Comparison of ENCODE assay signal across 2 cellular contexts in genomic region chr2:159051656-159052055, GRCh38.
TF ChIP-seq lines count a peak whose summit lies in the region.

No MANE protein-coding gene starts in this region.

TF ChIP-seq in SK-N-SH, 30 proteins besides CTCF, POLR2A, EP300 and RAD21 (continued from another document):
- no peak for TF ChIP-seq REST (IDR thresholded peaks at IDR 0.05; ENCODE audit: low read depth, low read length)
- TF ChIP-seq, protein P1, sequence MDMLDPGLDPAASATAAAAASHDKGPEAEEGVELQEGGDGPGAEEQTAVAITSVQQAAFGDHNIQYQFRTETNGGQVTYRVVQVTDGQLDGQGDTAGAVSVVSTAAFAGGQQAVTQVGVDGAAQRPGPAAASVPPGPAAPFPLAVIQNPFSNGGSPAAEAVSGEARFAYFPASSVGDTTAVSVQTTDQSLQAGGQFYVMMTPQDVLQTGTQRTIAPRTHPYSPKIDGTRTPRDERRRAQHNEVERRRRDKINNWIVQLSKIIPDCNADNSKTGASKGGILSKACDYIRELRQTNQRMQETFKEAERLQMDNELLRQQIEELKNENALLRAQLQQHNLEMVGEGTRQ (IDR thresholded peaks at IDR 0.05; ENCODE audit: borderline replicate concordance, low read depth, low read length): no peak
- TF ChIP-seq GABPA (IDR thresholded peaks at IDR 0.05; ENCODE audit: low read depth): no peak
- no peak for TF ChIP-seq IRF3 (IDR thresholded peaks at IDR 0.05; ENCODE audit: low read depth, low read length)
- no peak for TF ChIP-seq TCF12 (IDR thresholded peaks at IDR 0.05)
- TF ChIP-seq RCOR1 (IDR thresholded peaks at IDR 0.05; ENCODE audit: low read length): no peak
- TF ChIP-seq YY1 (IDR thresholded peaks at IDR 0.05; ENCODE audit: low read depth): no peak
- no peak for TF ChIP-seq NFIC (IDR thresholded peaks at IDR 0.05; ENCODE audit: borderline replicate concordance)
- TF ChIP-seq MXI1 (IDR thresholded peaks at IDR 0.05; ENCODE audit: low read depth, low read length): no peak
- TF ChIP-seq, protein P2, sequence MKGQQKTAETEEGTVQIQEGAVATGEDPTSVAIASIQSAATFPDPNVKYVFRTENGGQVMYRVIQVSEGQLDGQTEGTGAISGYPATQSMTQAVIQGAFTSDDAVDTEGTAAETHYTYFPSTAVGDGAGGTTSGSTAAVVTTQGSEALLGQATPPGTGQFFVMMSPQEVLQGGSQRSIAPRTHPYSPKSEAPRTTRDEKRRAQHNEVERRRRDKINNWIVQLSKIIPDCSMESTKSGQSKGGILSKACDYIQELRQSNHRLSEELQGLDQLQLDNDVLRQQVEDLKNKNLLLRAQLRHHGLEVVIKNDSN (IDR thresholded peaks at IDR 0.05; ENCODE audit: borderline replicate concordance, low read depth): no peak

TF ChIP-seq in SK-N-SH treated with all-trans-retinoic acid at 6 μM for 48 hours, 23 proteins besides CTCF, POLR2A, EP300 and RAD21 (continued from another document):
- TF ChIP-seq, protein P3, sequence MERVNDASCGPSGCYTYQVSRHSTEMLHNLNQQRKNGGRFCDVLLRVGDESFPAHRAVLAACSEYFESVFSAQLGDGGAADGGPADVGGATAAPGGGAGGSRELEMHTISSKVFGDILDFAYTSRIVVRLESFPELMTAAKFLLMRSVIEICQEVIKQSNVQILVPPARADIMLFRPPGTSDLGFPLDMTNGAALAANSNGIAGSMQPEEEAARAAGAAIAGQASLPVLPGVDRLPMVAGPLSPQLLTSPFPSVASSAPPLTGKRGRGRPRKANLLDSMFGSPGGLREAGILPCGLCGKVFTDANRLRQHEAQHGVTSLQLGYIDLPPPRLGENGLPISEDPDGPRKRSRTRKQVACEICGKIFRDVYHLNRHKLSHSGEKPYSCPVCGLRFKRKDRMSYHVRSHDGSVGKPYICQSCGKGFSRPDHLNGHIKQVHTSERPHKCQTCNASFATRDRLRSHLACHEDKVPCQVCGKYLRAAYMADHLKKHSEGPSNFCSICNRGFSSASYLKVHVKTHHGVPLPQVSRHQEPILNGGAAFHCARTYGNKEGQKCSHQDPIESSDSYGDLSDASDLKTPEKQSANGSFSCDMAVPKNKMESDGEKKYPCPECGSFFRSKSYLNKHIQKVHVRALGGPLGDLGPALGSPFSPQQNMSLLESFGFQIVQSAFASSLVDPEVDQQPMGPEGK (CRISPR knock-in tag; IDR thresholded peaks at IDR 0.05; ENCODE audit: borderline replicate concordance): no peak
- TF ChIP-seq TOX (CRISPR knock-in tag; IDR thresholded peaks at IDR 0.05; ENCODE audit: borderline replicate concordance) (no peak), ZFP3 (CRISPR knock-in tag; IDR thresholded peaks at IDR 0.05) (no peak), RARB (CRISPR knock-in tag; IDR thresholded peaks at IDR 0.05) (no peak), CREB5 (CRISPR knock-in tag; IDR thresholded peaks at IDR 0.05; ENCODE audit: low read depth) (no peak), TCF4 (CRISPR knock-in tag; IDR thresholded peaks at IDR 0.05; ENCODE audit: borderline replicate concordance) (no peak), ZC3H10 (CRISPR knock-in tag; IDR thresholded peaks at IDR 0.05) (no peak)
